In genomic region chr2:172607379-172607928, GRCh38 we compare ENCODE assay signal across 24 cellular contexts. TPM values are rescaled to one million over a fixed set of nuclear protein-coding genes. Genes with fewer than 3 reads are reported as not detected.
DNase-seq lines count a peak whose midpoint lies in the region; ATAC-seq and TF ChIP-seq lines count a peak whose summit lies in the region.
"Had no signal": no experiment of that assay in that cellular context is flagged by ENCODE, and none has a peak within 500 bp of the region (broad histone marks: within the 10 kb centered on the region; RNA-seq: fewer than 3 reads in every experiment).

No MANE protein-coding gene starts in this region.

- no peak for TF ChIP-seq CTCF in AG10803 (conservative IDR thresholded peaks at IDR 0.05; ENCODE audit: low read length)
- no peak for TF ChIP-seq CTCF in fibroblast of pulmonary artery (IDR thresholded peaks at IDR 0.05; ENCODE audit: low read length, missing control alignments)

- H3K4me1 Mint-ChIP-seq in activated CD4-positive, alpha-beta T cell treated with anti-CD3 and anti-CD28 coated beads for 36 hours = peaks cover 2% of the 10 kb centered on the region
- H3K4me1 Mint-ChIP-seq: CD8-positive, alpha-beta memory T cell; memory B cell had no signal

- H3K4me3 Mint-ChIP-seq in activated CD4-positive, alpha-beta T cell treated with anti-CD3 and anti-CD28 coated beads for 36 hours = no peak overlapping the region
- H3K4me3 Mint-ChIP-seq: CD8-positive, alpha-beta memory T cell; memory B cell; T-cell had no signal

- CTCF ChIA-PET in activated CD4-positive, alpha-beta T cell treated with anti-CD3 and anti-CD28 coated beads for 36 hours (lab: Charles Lee) = interaction anchor here (0.7 kb wide), 1 partner anchor 17 kb away, joined by 3 read pairs; no protein-coding TSS in a partner anchor

- peak overlapping the region; percentile 74 for H3K27ac Mint-ChIP-seq in activated CD4-positive, alpha-beta T cell treated with anti-CD3 and anti-CD28 coated beads for 36 hours
- H3K27ac Mint-ChIP-seq: CD8-positive, alpha-beta memory T cell; memory B cell had no signal

- intact Hi-C loops in activated CD4-positive, alpha-beta T cell treated with anti-CD3 and anti-CD28 coated beads for 36 hours (cut with DNase I, micrococcal nuclease) = no loop called here

- POLR2A ChIA-PET in activated CD4-positive, alpha-beta T cell treated with anti-CD3 and anti-CD28 coated beads for 36 hours (lab: Charles Lee) = no interaction called here

- H3K27me3 Mint-ChIP-seq in activated CD4-positive, alpha-beta T cell treated with anti-CD3 and anti-CD28 coated beads for 36 hours = no peaks in the 10 kb centered on the region
- H3K27me3 Mint-ChIP-seq: CD8-positive, alpha-beta memory T cell; memory B cell; T-cell had no signal

- DNase-seq in activated CD4-positive, alpha-beta T cell treated with anti-CD3 and anti-CD28 coated beads for 36 hours = no peak
- DNase-seq in activated CD4-positive, alpha-beta T cell treated with anti-CD3 and anti-CD28 coated beads, Interleukin-2, amount 50 U/mL, for 4 hours = no peak
- DNase-seq in AG10803 (ENCODE audit: low read depth) = peak; percentile 26
- peak; percentile 32 for DNase-seq in MV-4-11 (lab: John Stamatoyannopoulos, UW)
- peak; percentile 17 for DNase-seq in fibroblast of pulmonary artery (ENCODE audit: low read depth)
- DNase-seq: 8988T; activated CD4-positive, CD25-positive, alpha-beta regulatory T cell; activated CD8-positive, alpha-beta memory T cell treated with anti-CD3 and anti-CD28 coated beads for 24 hours; activated naive CD4-positive, alpha-beta T cell; activated T-cell treated with anti-CD3 and anti-CD28 coated beads, Interleukin-2, amount 50 U/mL, for 1 hour; anterior cingulate cortex; CD8-positive, alpha-beta memory T cell; DMS153; NCI-H446 treated with DMSO at 0.1 percent for 48 hours; RPMI8226; T-cell; transverse colon had no signal

- peak; percentile 49 for ATAC-seq in activated CD4-positive, alpha-beta T cell treated with anti-CD3 and anti-CD28 coated beads for 36 hours
- ATAC-seq in GM19455 (IDR thresholded peaks at IDR 0.05; ENCODE audit: unreplicated experiment) = no peak
- no peak for ATAC-seq in HG02981 (IDR thresholded peaks at IDR 0.05; ENCODE audit: unreplicated experiment)
- ATAC-seq in HG03095 (IDR thresholded peaks at IDR 0.05; ENCODE audit: unreplicated experiment) = no peak
- ATAC-seq: esophagus mucosa, left lobe of liver, T-cell had no signal

- no peaks in the 10 kb centered on the region for H3K9me3 Mint-ChIP-seq in activated CD4-positive, alpha-beta T cell treated with anti-CD3 and anti-CD28 coated beads for 36 hours (ENCODE audit: low read depth)
- H3K9me3 Mint-ChIP-seq: CD8-positive, alpha-beta memory T cell; memory B cell; T-cell had no signal

- peaks cover 58% of the 10 kb centered on the region for H3K36me3 Mint-ChIP-seq in activated CD4-positive, alpha-beta T cell treated with anti-CD3 and anti-CD28 coated beads for 36 hours (ENCODE audit: low read depth)

- H3K4me3 ChIP-seq in AG10803 (ENCODE audit: low read length) = no peak overlapping the region
- H3K4me3 ChIP-seq in fibroblast of pulmonary artery (replicated peaks; ENCODE audit: low read depth, low read length) = no peak overlapping the region
- H3K4me3 ChIP-seq: coronary artery, transverse colon had no signal

RNA-seq across cellular contexts. Expression of gene PDK1, which starts 51.6 kb away (rescaled TPM):
- total RNA-seq in activated CD4-positive, alpha-beta T cell treated with anti-CD3 and anti-CD28 coated beads for 36 hours = 10 to 100 TPM; 56.8 to 85.5 TPM

Comparison
In these comparisons a context has a peak if more than half of its experiments do, and no peak if none do; other contexts are left out.
1. DNase-seq: peak in AG10803 (single experiment), MV-4-11 (single experiment) and fibroblast of pulmonary artery (single experiment); none in activated CD4-positive, alpha-beta T cell treated with anti-CD3 and anti-CD28 coated beads for 36 hours (single experiment) and activated CD4-positive, alpha-beta T cell treated with anti-CD3 and anti-CD28 coated beads, Interleukin-2, amount 50 U/mL, for 4 hours (0 of 2).